In genomic region chr10:6396652-6397051, GRCh38 we compare ENCODE assay signal across 16 cellular contexts.
DNase-seq lines count a peak whose midpoint lies in the region; ATAC-seq and TF ChIP-seq lines count a peak whose summit lies in the region.
"Had no signal": no experiment of that assay in that cellular context is flagged by ENCODE, and none has a peak within 500 bp of the region (broad histone marks: within the 10 kb centered on the region; RNA-seq: fewer than 3 reads in every experiment).

No MANE protein-coding gene starts in this region.

- no peaks in the 10 kb centered on the region for H3K9me3 ChIP-seq in lower lobe of right lung
- H3K9me3 ChIP-seq: Caco-2, psoas muscle, stomach had no signal

- no peak overlapping the region for H3K4me3 ChIP-seq in lower lobe of right lung
- H3K4me3 ChIP-seq: psoas muscle, stomach had no signal

- peak; percentile 87 for DNase-seq in EL
- peak; percentile 98 for DNase-seq in MV-4-11 (lab: John Stamatoyannopoulos, UW)
- DNase-seq in amniotic epithelial cell (ENCODE audit: low read depth), result peak; percentile 81
- no peak for DNase-seq in lower lobe of right lung
- DNase-seq in epidermal melanocyte (ENCODE audit: insufficient read length, low spot score), result no peak
- DNase-seq in DMS79 treated with DMSO at 0.1 percent for 48 hours (lab: John Stamatoyannopoulos, UW), result no peak
- no peak for DNase-seq in NCI-H345 treated with DMSO at 0.1 percent for 48 hours (lab: John Stamatoyannopoulos, UW; ENCODE audit: unreplicated experiment)
- DNase-seq in omental fat pad (ENCODE audit: low spot score), result no peak
- DNase-seq: activated B cell treated with CpG ODN at 0.5 μM for 24 hours; aorta; Caco-2; NCI-H1105 treated with DMSO at 0.1 percent for 48 hours; NCI-H524; psoas muscle; stimulated activated CD4-positive, alpha-beta T cell treated with anti-CD3 and anti-CD28 coated beads, Interleukin-4, amount 100 ng/mL, for 24 hours; stomach had no signal

- peaks cover 19% of the 10 kb centered on the region for H3K4me1 ChIP-seq in lower lobe of right lung

- no peak for TF ChIP-seq CTCF in lower lobe of right lung (IDR thresholded peaks at IDR 0.05)
- no peak for TF ChIP-seq CTCF in omental fat pad (IDR thresholded peaks at IDR 0.05)

- ATAC-seq in lower lobe of right lung, result peak; percentile 3 to 29
- no peak for ATAC-seq in omental fat pad (ENCODE audit: low FRiP score)
- ATAC-seq: psoas muscle had no signal

- no peaks in the 10 kb centered on the region for H3K36me3 ChIP-seq in lower lobe of right lung
- H3K36me3 ChIP-seq: stomach had no signal

- no peaks in the 10 kb centered on the region for H3K27me3 ChIP-seq in lower lobe of right lung (ENCODE audit: low read depth)
- H3K27me3 ChIP-seq: stomach had no signal

- H3K27ac ChIP-seq in lower lobe of right lung, result no peak overlapping the region
- H3K27ac ChIP-seq: psoas muscle had no signal

- intact Hi-C loops in lower lobe of right lung (cut with DNase I), result no loop called here

Comparison
In these comparisons a context has a peak if more than half of its experiments do, and no peak if none do; other contexts are left out.
1. DNase-seq: peak in EL (single experiment), MV-4-11 (single experiment) and amniotic epithelial cell (single experiment); none in lower lobe of right lung (single experiment), epidermal melanocyte (single experiment), DMS79 treated with DMSO at 0.1 percent for 48 hours (single experiment), NCI-H345 treated with DMSO at 0.1 percent for 48 hours (single experiment) and omental fat pad (single experiment).